ENCODE assay signal across 1 cellular context in genomic region chr17:4947411-4948165, GRCh38.
A peak's percentile ranks its signal among the peaks of the same experiment; 100 is the strongest.
TF ChIP-seq lines count a peak whose summit lies in the region.

No MANE protein-coding gene starts in this region.

TF ChIP-seq in HepG2, 621 proteins besides CTCF, POLR2A, EP300 and RAD21 (continued from another document and continues in another):
- TF ChIP-seq ZNF280D (CRISPR knock-in tag; IDR thresholded peaks at IDR 0.05) (no peak), UBTF (CRISPR knock-in tag; IDR thresholded peaks at IDR 0.05) (no peak), ZNF205 (CRISPR knock-in tag; IDR thresholded peaks at IDR 0.05) (0 out of 2 replicates have a peak, but pooled peaks have one; percentile 16), TARDBP (CRISPR knock-in tag; IDR thresholded peaks at IDR 0.05) (no peak), ZNF563 (CRISPR knock-in tag; IDR thresholded peaks at IDR 0.05) (peak; percentile 27; the same call in 1 of the 2 replicates), ZSCAN29 (CRISPR knock-in tag; conservative IDR thresholded peaks at IDR 0.05) (no peak), HMGA1 (CRISPR knock-in tag; conservative IDR thresholded peaks at IDR 0.05) (no peak), BCL6 (CRISPR knock-in tag; IDR thresholded peaks at IDR 0.05) (no peak; the same call in 1 of the 2 replicates), ZNF75D (CRISPR knock-in tag; IDR thresholded peaks at IDR 0.05; ENCODE audit: borderline replicate concordance) (0 out of 2 replicates have a peak, but pooled peaks have one; percentile 9), MXD4 (CRISPR knock-in tag; IDR thresholded peaks at IDR 0.05) (peak; percentile 62; the same call in 1 of the 2 replicates), GFI1 (CRISPR knock-in tag; IDR thresholded peaks at IDR 0.05; ENCODE audit: borderline replicate concordance) (0 out of 2 replicates have a peak, but pooled peaks have one; percentile 10), NFAT5 (CRISPR knock-in tag; IDR thresholded peaks at IDR 0.05) (no peak), ZNF354B (CRISPR knock-in tag; IDR thresholded peaks at IDR 0.05) (no peak), ZNF574 (CRISPR knock-in tag; IDR thresholded peaks at IDR 0.05) (0 out of 2 replicates have a peak, but pooled peaks have one; percentile 30), ZNF546 (CRISPR knock-in tag; conservative IDR thresholded peaks at IDR 0.05) (0 out of 2 replicates have a peak, but pooled peaks have one; percentile 25), SOX6 (IDR thresholded peaks at IDR 0.05) (no peak), SOX6 (CRISPR knock-in tag; IDR thresholded peaks at IDR 0.05) (0 out of 2 replicates have a peak, but pooled peaks have one; percentile 10), SAFB2 (CRISPR knock-in tag; IDR thresholded peaks at IDR 0.05; ENCODE audit: borderline replicate concordance, low read depth) (peak; percentile 90; the same call in 1 of the 2 replicates), IRF2 (CRISPR knock-in tag; IDR thresholded peaks at IDR 0.05) (0 out of 2 replicates have a peak, but pooled peaks have one; percentile 8), ZNF547 (CRISPR knock-in tag; IDR thresholded peaks at IDR 0.05) (peak; percentile 68; the same call in 1 of the 2 replicates), ZNF142 (CRISPR knock-in tag; IDR thresholded peaks at IDR 0.05) (0 out of 2 replicates have a peak, but pooled peaks have one; percentile 37), CAMTA2 (CRISPR knock-in tag; IDR thresholded peaks at IDR 0.05; ENCODE audit: borderline replicate concordance) (0 out of 2 replicates have a peak, but pooled peaks have one; percentile 22), BRD4 (CRISPR knock-in tag; IDR thresholded peaks at IDR 0.05) (peak; percentile 31; the same call in 1 of the 2 replicates), EHMT2 (IDR thresholded peaks at IDR 0.05; ENCODE audit: borderline replicate concordance, low read depth, low read length) (no peak), HNRNPUL1 (IDR thresholded peaks at IDR 0.05; ENCODE audit: low read depth, low read length) (no peak), LBX2 (CRISPR knock-in tag; IDR thresholded peaks at IDR 0.05; ENCODE audit: borderline replicate concordance) (0 out of 2 replicates have a peak, but pooled peaks have one; percentile 57), ZNF792 (CRISPR knock-in tag; IDR thresholded peaks at IDR 0.05) (no peak; the same call in 1 of the 2 replicates), HOXA7 (CRISPR knock-in tag; IDR thresholded peaks at IDR 0.05) (no peak), ZNF691 (CRISPR knock-in tag; IDR thresholded peaks at IDR 0.05; ENCODE audit: borderline replicate concordance, low read depth) (peak; percentile 75; the same call in 1 of the 2 replicates), MLLT10 (CRISPR knock-in tag; IDR thresholded peaks at IDR 0.05) (no peak), NFKB2 (CRISPR knock-in tag; IDR thresholded peaks at IDR 0.05; ENCODE audit: borderline replicate concordance) (peak; percentile 62)
